ENCODE assay signal across 13 cellular contexts in the genomic region with DNA sequence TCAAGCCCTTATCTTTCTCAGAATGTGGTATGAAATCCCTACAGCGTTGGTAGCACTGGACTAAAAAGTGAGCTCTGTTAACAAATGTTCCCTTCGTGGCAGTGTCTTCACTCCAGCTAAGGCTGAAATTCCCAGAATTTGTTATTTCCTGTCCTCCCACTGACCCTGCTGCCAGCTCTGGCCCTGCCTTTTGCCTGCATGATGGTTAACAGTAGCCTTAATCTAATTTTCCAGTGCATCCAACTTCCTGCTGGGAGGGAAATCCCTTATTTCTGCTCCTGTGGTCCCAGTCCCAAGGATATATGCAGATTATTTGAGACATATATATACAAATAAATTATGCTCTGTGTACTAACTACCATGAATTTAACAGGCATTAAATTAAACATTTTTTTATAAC.
DNase-seq lines count a peak whose midpoint lies in the region; ATAC-seq and TF ChIP-seq lines count a peak whose summit lies in the region.
"Had no signal": no experiment of that assay in that cellular context is flagged by ENCODE, and none has a peak within 500 bp of the region (broad histone marks: within the 10 kb centered on the region; RNA-seq: fewer than 3 reads in every experiment).

No MANE protein-coding gene starts in this region.

- TF ChIP-seq POLR2A in tibial nerve (IDR thresholded peaks at IDR 0.05), result no peak

- 5 to 25% (median 10%) methylated on average over 2 of the region's 2 CpGs for WGBS in psoas muscle, 3 donors
- 21% methylated on average over 2 of the region's 2 CpGs for WGBS in tibial nerve, 2 donors

- no peaks in the 10 kb centered on the region for H3K27me3 ChIP-seq in SJCRH30
- H3K27me3 ChIP-seq in psoas muscle (ENCODE audit: insufficient read depth in 3 of 3, low read length in 2 of 3), result no peaks in the 10 kb centered on the region
- H3K27me3 ChIP-seq in tibial nerve, result no peaks in the 10 kb centered on the region

- TF ChIP-seq EP300 in tibial nerve (IDR thresholded peaks at IDR 0.05), result peak in 1 of 2 donors; percentile 62

- H3K27ac ChIP-seq in SJCRH30 (no peak overlapping the region), psoas muscle (peak overlapping the region; percentile 39), tibial nerve (peak overlapping the region in 2 of 4 donors; percentile 11 to 63)

- TF ChIP-seq CTCF in psoas muscle (IDR thresholded peaks at IDR 0.05) (no peak), tibial nerve (IDR thresholded peaks at IDR 0.05) (no peak)

- no peak overlapping the region for H3K4me3 ChIP-seq in SJCRH30
- no peak overlapping the region for H3K4me3 ChIP-seq in psoas muscle
- no peak overlapping the region for H3K4me3 ChIP-seq in tibial nerve

- ATAC-seq in psoas muscle (peak in 1 of 4 donors; percentile 53), GM21381 (IDR thresholded peaks at IDR 0.05; ENCODE audit: unreplicated experiment) (no peak)

- H3K4me1 ChIP-seq in SJCRH30 (0 out of 2 replicates have a peak, but pooled peaks cover 4% of the 10 kb centered on the region), psoas muscle (no peaks in the 10 kb centered on the region), tibial nerve (peaks cover 0 to 13% (median 5%) of the 10 kb centered on the region in 4 donors)

- intact Hi-C loops in psoas muscle (cut with DNase I), result no loop called here

- H3K36me3 ChIP-seq in SJCRH30 (no peaks in the 10 kb centered on the region), psoas muscle (ENCODE audit: insufficient read depth in 1 of 2, low read depth in 1 of 2) (no peaks in the 10 kb centered on the region), tibial nerve (no peaks in the 10 kb centered on the region)

- DNase-seq in DMS53 (lab: John Stamatoyannopoulos, UW) (peak; percentile 32), SJCRH30 (peak; percentile 15 to 54), foreskin melanocyte (peak; percentile 31), psoas muscle (peak; percentile 35 to 59), AML-193 (lab: John Stamatoyannopoulos, UW) (no peak), tibial nerve (ENCODE audit: low spot score in 2 of 2) (no peak), NCI-H187 treated with DMSO at 0.1 percent for 48 hours (lab: John Stamatoyannopoulos, UW) (no peak)
- DNase-seq: activated CD4-positive, alpha-beta T cell treated with anti-CD3 and anti-CD28 coated beads for 1 hour; activated naive CD4-positive, alpha-beta T cell treated with Interleukin-2 at 50 U/mL for 16 hours; CD4-positive, alpha-beta T cell; kidney glomerular epithelial cell; NCI-H187 had no signal

- H3K9me3 ChIP-seq in SJCRH30 (replicated peaks) (no peaks in the 10 kb centered on the region), psoas muscle (no peaks in the 10 kb centered on the region), tibial nerve (no peaks in the 10 kb centered on the region)

Comparison
In these comparisons a context has a peak if more than half of its experiments do, and no peak if none do; other contexts are left out.
1. DNase-seq: peak in DMS53 (single experiment), SJCRH30 (2 of 2), foreskin melanocyte (single experiment) and psoas muscle (2 of 2); none in AML-193 (0 of 2), tibial nerve (0 of 2) and NCI-H187 treated with DMSO at 0.1 percent for 48 hours (single experiment).